In the genomic region with DNA sequence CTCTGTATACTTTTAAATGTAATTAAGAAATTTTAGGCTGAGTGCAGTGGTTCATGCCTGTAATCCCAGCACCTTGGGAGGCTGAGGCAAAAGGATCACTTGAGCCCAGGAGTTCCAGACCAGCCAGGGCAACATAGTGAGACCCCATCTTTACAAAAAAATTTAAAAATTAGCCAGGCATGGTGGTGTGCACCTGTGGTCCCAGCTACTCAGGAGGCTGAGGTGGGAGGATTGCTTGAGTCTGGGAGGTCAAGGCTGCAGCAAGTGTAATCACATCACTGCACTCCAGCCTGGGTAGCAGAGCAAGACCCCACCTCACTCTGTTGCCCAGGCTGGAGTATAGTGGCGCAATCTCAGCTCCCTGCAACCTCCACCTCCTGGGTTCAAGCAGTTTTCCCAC, we compare ENCODE assay signal across 7 cellular contexts. TPM values are rescaled to one million over a fixed set of nuclear protein-coding genes. Genes with fewer than 3 reads are reported as not detected.
"Had no signal": no experiment of that assay in that cellular context is flagged by ENCODE, and none has a peak within 500 bp of the region (broad histone marks: within the 10 kb centered on the region; RNA-seq: fewer than 3 reads in every experiment).

No MANE protein-coding gene starts in this region.

RNA-seq across cellular contexts. Expression of a gene that starts 33.5 kb away (rescaled TPM):
- total RNA-seq: GM23248, GM23338, H1, H4, H7, H9, HFFc6 had no signal
- polyA plus RNA-seq: GM23248, GM23338, H1 had no signal
